18 cellular contexts compared by ENCODE assay signal in the genomic region with DNA sequence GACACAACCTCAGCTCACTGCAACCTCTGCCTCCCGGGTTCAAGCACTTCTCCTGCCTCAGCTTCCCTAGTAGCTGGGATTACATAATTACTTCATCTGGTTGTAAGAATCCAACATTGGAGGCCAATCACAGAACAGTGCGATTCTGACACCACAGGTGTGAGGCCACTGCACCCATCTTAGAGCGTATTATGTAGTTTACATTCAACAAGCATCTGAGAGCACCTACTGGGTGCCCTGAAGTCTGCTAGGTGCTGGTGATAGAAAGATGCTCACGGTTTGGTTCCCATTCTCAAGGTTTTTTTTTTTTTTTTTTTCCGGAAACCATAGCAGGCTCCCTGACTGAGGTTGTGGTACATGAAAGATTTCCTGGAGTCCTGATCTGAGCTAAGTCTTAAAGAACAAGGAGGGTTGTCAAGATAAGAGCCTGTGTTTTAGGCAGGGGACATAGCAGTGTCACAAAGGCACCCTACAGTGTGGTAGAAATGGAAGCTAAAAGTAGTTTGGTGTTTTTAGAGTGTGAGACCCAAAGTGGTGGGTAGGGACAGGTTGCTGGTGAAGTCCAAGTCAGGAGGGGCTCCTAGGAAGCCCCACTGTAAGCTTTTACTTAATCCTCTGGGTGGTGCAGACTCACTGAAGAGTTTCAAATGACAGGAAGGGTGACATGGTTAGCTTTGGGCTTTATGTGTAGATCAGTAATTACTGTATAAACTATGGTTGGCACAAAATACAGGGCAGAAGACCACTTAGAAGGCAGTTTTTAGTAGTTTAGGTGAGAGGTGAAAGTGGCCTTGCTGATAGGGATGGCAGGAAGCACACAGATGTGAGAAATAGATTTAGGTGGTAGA. TPM values are rescaled to one million over a fixed set of nuclear protein-coding genes. Genes with fewer than 3 reads are reported as not detected.
DNase-seq lines count a peak whose midpoint lies in the region; ATAC-seq, FAIRE-seq and TF ChIP-seq lines count a peak whose summit lies in the region.
"Had no signal": no experiment of that assay in that cellular context is flagged by ENCODE, and none has a peak within 500 bp of the region (broad histone marks: within the 10 kb centered on the region; RNA-seq: fewer than 3 reads in every experiment).

No MANE protein-coding gene starts in this region.

- TF ChIP-seq POLR2A in HepG2 (IDR thresholded peaks at IDR 0.05; ENCODE audit: insufficient read depth in 1 of 2, low read depth in 2 of 2, low read length in 2 of 2), result no peak
- TF ChIP-seq POLR2A in right lobe of liver (IDR thresholded peaks at IDR 0.05), result no peak

- FAIRE-seq in HepG2 (lab: Jason Lieb, UNC), result no peak
- FAIRE-seq in RCC 7860 (lab: Jason Lieb, UNC), result no peak
- FAIRE-seq: pancreas had no signal

- H3K36me3 Mint-ChIP-seq in T-helper 2 cell treated with Interferon-gamma antibody and Interleukin-4, amounts not matched to agents 5 μg/mL and 100 μg/mL, for 36 hours (ENCODE audit: low read depth), result peaks cover 61% of the 10 kb centered on the region
- H3K36me3 Mint-ChIP-seq in central memory CD8-positive, alpha-beta T cell (ENCODE audit: insufficient read depth), result peaks cover 40% of the 10 kb centered on the region

- no peak for TF ChIP-seq RAD21 in HepG2 (CRISPR knock-in tag; IDR thresholded peaks at IDR 0.05)

- POLR2A ChIA-PET in HepG2 (lab: Yijun Ruan, JAX), result interaction anchor here (1.5 kb wide), 1 partner anchor 98 kb away, joined by 3 read pairs; no protein-coding TSS in a partner anchor

- H3K4me3 Mint-ChIP-seq in T-helper 2 cell treated with Interferon-gamma antibody and Interleukin-4, amounts not matched to agents 5 μg/mL and 100 μg/mL, for 36 hours, result peak overlapping the region; percentile 72
- peak overlapping the region; percentile 24 for H3K4me3 Mint-ChIP-seq in central memory CD8-positive, alpha-beta T cell
- H3K4me3 Mint-ChIP-seq: stimulated activated memory B cell treated with anti-CD40 and anti-IgM and Interleukin-4, amounts not matched to agents 10 μg/mL and 1 μg/mL and 100 μg/mL, for 72 hours had no signal

- H3K4me1 Mint-ChIP-seq in T-helper 2 cell treated with Interferon-gamma antibody and Interleukin-4, amounts not matched to agents 5 μg/mL and 100 μg/mL, for 36 hours (ENCODE audit: low read depth), result peaks cover 40% of the 10 kb centered on the region
- H3K4me1 Mint-ChIP-seq in central memory CD8-positive, alpha-beta T cell, result peaks cover 29% of the 10 kb centered on the region

- BruUV-seq in HepG2 (replicated peaks; lab: Mats Ljungman, UMichigan), result TSS peak; percentile 40

- TF ChIP-seq CTCF in HepG2 (CRISPR knock-in tag; IDR thresholded peaks at IDR 0.05), result no peak
- no peak for TF ChIP-seq CTCF in right lobe of liver (IDR thresholded peaks at IDR 0.05)

- in situ Hi-C loops in HepG2 (cut with HindIII; ENCODE audit: extremely low pct_ligation_motif_present, low pct_unique_long_range_greater_than_20kb), result loop anchor here (5.0 kb wide), 1 partner anchor 101 kb away; no protein-coding TSS in a partner anchor

- H3K9me3 ChIP-seq in HepG2 (ENCODE audit: low read length) (no peaks in the 10 kb centered on the region), right lobe of liver (no peaks in the 10 kb centered on the region), MG63 (no peaks in the 10 kb centered on the region)
- H3K9me3 ChIP-seq: breast epithelium, pancreas, uterus had no signal

- H3K27ac Mint-ChIP-seq in T-helper 2 cell treated with Interferon-gamma antibody and Interleukin-4, amounts not matched to agents 5 μg/mL and 100 μg/mL, for 36 hours, result peak overlapping the region; percentile 87
- H3K27ac Mint-ChIP-seq in central memory CD8-positive, alpha-beta T cell (ENCODE audit: low read depth), result peak overlapping the region; percentile 52
- H3K27ac Mint-ChIP-seq: stimulated activated memory B cell treated with anti-CD40 and anti-IgM and Interleukin-4, amounts not matched to agents 10 μg/mL and 1 μg/mL and 100 μg/mL, for 72 hours had no signal

- no peaks in the 10 kb centered on the region for H3K9me3 Mint-ChIP-seq in T-helper 2 cell treated with Interferon-gamma antibody and Interleukin-4, amounts not matched to agents 5 μg/mL and 100 μg/mL, for 36 hours
- no peaks in the 10 kb centered on the region for H3K9me3 Mint-ChIP-seq in central memory CD8-positive, alpha-beta T cell
- H3K9me3 Mint-ChIP-seq: stimulated activated memory B cell treated with anti-CD40 and anti-IgM and Interleukin-4, amounts not matched to agents 10 μg/mL and 1 μg/mL and 100 μg/mL, for 72 hours had no signal

- H3K4me2 ChIP-seq in HepG2 (ENCODE audit: low read depth, low read length), result no peak overlapping the region
- H3K4me2 ChIP-seq: smooth muscle cell had no signal

- ATAC-seq in HepG2, result no peak
- ATAC-seq in right lobe of liver, result no peak
- ATAC-seq in central memory CD8-positive, alpha-beta T cell (replicated peaks; ENCODE audit: extremely low read depth, poor library complexity, severe bottlenecking), result peak; percentile 76
- ATAC-seq in HG02588 (IDR thresholded peaks at IDR 0.05; ENCODE audit: unreplicated experiment), result no peak
- ATAC-seq: left cardiac atrium; pancreas; stimulated activated memory B cell treated with anti-CD40 and anti-IgM and Interleukin-4, amounts not matched to agents 10 μg/mL and 1 μg/mL and 100 μg/mL, for 72 hours had no signal

- H3K27me3 Mint-ChIP-seq in T-helper 2 cell treated with Interferon-gamma antibody and Interleukin-4, amounts not matched to agents 5 μg/mL and 100 μg/mL, for 36 hours (ENCODE audit: low read depth), result no peaks in the 10 kb centered on the region
- H3K27me3 Mint-ChIP-seq in central memory CD8-positive, alpha-beta T cell, result no peaks in the 10 kb centered on the region
- H3K27me3 Mint-ChIP-seq: stimulated activated memory B cell treated with anti-CD40 and anti-IgM and Interleukin-4, amounts not matched to agents 10 μg/mL and 1 μg/mL and 100 μg/mL, for 72 hours had no signal

- H3K27me3 ChIP-seq in HepG2 (ENCODE audit: control insufficient read depth in 1 of 2, insufficient read depth in 2 of 2, low read length in 2 of 2), result no peaks in the 10 kb centered on the region
- no peaks in the 10 kb centered on the region for H3K27me3 ChIP-seq in right lobe of liver
- no peaks in the 10 kb centered on the region for H3K27me3 ChIP-seq in MG63
- H3K27me3 ChIP-seq: breast epithelium, pancreas, uterus had no signal

- H2AFZ ChIP-seq in HepG2 (ENCODE audit: low read length), result no peak overlapping the region

- intact Hi-C loops in HepG2 (cut with micrococcal nuclease; ENCODE audit: unreplicated experiment), result loop anchor here (5.0 kb wide), 1 partner anchor 96 kb away; no protein-coding TSS in a partner anchor
- intact Hi-C loops in right lobe of liver (cut with DNase I), result loop anchor here (5.0 to 10.0 kb wide), 2 partner anchors 99 to 101 kb away; no protein-coding TSS in a partner anchor

- H3K36me3 ChIP-seq in HepG2 (replicated peaks in 1 of 2; ENCODE audit: control insufficient read depth in 1 of 2, insufficient read depth in 2 of 2, low read length in 2 of 2), result peaks cover 28 to 79% of the 10 kb centered on the region in 2 experiments
- peaks cover 3 to 43% (median 15%) of the 10 kb centered on the region in 4 donors for H3K36me3 ChIP-seq in right lobe of liver
- peaks cover 89% of the 10 kb centered on the region for H3K36me3 ChIP-seq in MG63
- H3K36me3 ChIP-seq: breast epithelium, uterus had no signal

- H3K27ac ChIP-seq in HepG2 (ENCODE audit: extremely low read length, insufficient read depth, low read length) (no peak overlapping the region), right lobe of liver (no peak overlapping the region)
- H3K27ac ChIP-seq: breast epithelium, pancreas, uterus had no signal

- WGBS in HepG2 (ENCODE audit: low lambda C conversion rate), result 100% methylated on average over 5 of the region's 5 CpGs
- WGBS in right lobe of liver (ENCODE audit: insufficient coverage, low coverage, low lambda C conversion rate, missing lambda C conversion rate), result 77% methylated on average over 4 of the region's 5 CpGs

- no peak for DNase-seq in HepG2 (ENCODE audit: low spot score)
- DNase-seq in right lobe of liver, result no peak
- DNase-seq in T-helper 2 cell treated with Interferon-gamma antibody and Interleukin-4, amounts not matched to agents 5 μg/mL and 100 μg/mL, for 36 hours (ENCODE audit: low spot score), result no peak
- no peak for DNase-seq in central memory CD8-positive, alpha-beta T cell (ENCODE audit: low spot score in 2 of 2)
- no peak for DNase-seq in RCC 7860 (ENCODE audit: low spot score)
- no peak for DNase-seq in NCI-H1105 treated with DMSO at 0.1 percent for 48 hours (lab: John Stamatoyannopoulos, UW)
- no peak for DNase-seq in MG63
- DNase-seq: effector CD8-positive, alpha-beta T cell; left cardiac atrium; NCI-H187; NCI-H446 treated with DMSO at 0.1 percent for 48 hours; pancreas; SHP77; uterus had no signal

- H3K9ac ChIP-seq in HepG2 (ENCODE audit: insufficient read depth, low read depth, low read length), result no peak overlapping the region

- H3K4me3 ChIP-seq in HepG2 (replicated peaks in 1 of 3; ENCODE audit: insufficient read depth in 1 of 3, low read depth in 2 of 3, low read length in 3 of 3), result no peak overlapping the region
- no peak overlapping the region for H3K4me3 ChIP-seq in right lobe of liver
- no peak overlapping the region for H3K4me3 ChIP-seq in MG63
- H3K4me3 ChIP-seq: breast epithelium, pancreas, smooth muscle cell, uterus had no signal

- peaks cover 32% of the 10 kb centered on the region for H3K79me2 ChIP-seq in HepG2 (ENCODE audit: insufficient read depth, low read length)

- TF ChIP-seq EP300 in HepG2 (IDR thresholded peaks at IDR 0.05; ENCODE audit: low read depth in 2 of 2, low read length in 2 of 2) (no peak), HepG2 (CRISPR knock-in tag; IDR thresholded peaks at IDR 0.05; ENCODE audit: borderline replicate concordance) (no peak)

- H3K4me1 ChIP-seq in HepG2 (ENCODE audit: insufficient read depth, low read length) (no peaks in the 10 kb centered on the region), right lobe of liver (no peaks in the 10 kb centered on the region)
- H3K4me1 ChIP-seq: breast epithelium, pancreas, uterus had no signal

- H4K20me1 ChIP-seq in HepG2 (ENCODE audit: insufficient read depth, low read length), result peaks cover 5% of the 10 kb centered on the region; the same call in 1 of the 2 replicates

- CTCF ChIA-PET in HepG2 (lab: Yijun Ruan, JAX; ENCODE audit: low intra/inter-chr PET ratio, low total read pairs), result no interaction called here

RNA-seq across cellular contexts. Expression of a gene that starts 15.2 kb away (rescaled TPM):
- total RNA-seq in HepG2 (2016; rRNA removed; fragmentation: Illumina TruSeq; extraction: Trizol) (197 and 250 TPM in 2 replicates), right lobe of liver (10 to 100 TPM; 18.8 to 33.2 (median 26.7) TPM)
- 27.4 and 28.3 TPM in 2 replicates for total RNA-seq in HepG2 (2016; cell fraction: cytosol; rRNA removed; fragmentation: Illumina TruSeq; extraction: Trizol; ENCODE audit: low read depth)
- total RNA-seq in HepG2 (2016; cell fraction: insoluble cytoplasmic fraction; rRNA removed; fragmentation: Illumina TruSeq; extraction: Trizol), result 203 and 249 TPM in 2 replicates
- total RNA-seq in HepG2 (2016; cell fraction: membrane; rRNA removed; fragmentation: Illumina TruSeq; extraction: Trizol), result 68.8 and 71.8 TPM in 2 replicates
- 79.5 and 90.1 TPM in 2 replicates for total RNA-seq in HepG2 (2016; cell fraction: nucleus; rRNA removed; fragmentation: Illumina TruSeq; extraction: Trizol)
- 73.2 and 87.6 TPM in 2 replicates for polyA plus RNA-seq in HepG2 (2011; rRNA removed)
- 88.2 and 89.6 TPM in 2 replicates for polyA plus RNA-seq in HepG2 (2011; cell fraction: cytosol; rRNA removed)
- polyA plus RNA-seq in HepG2 (2011; cell fraction: nucleus; rRNA removed), result 26.8 and 31.7 TPM in 2 replicates
- polyA plus RNA-seq in HepG2 (2012), result 92.3 and 105 TPM in 2 replicates
- 24.4 and 24.9 TPM in 2 replicates for polyA plus RNA-seq in HepG2 (2016; cell fraction: cytosol; fragmentation: Illumina TruSeq; extraction: Trizol; ENCODE audit: low read depth)
- polyA plus RNA-seq in HepG2 (2016; cell fraction: insoluble cytoplasmic fraction; fragmentation: Illumina TruSeq; extraction: Trizol; ENCODE audit: low read depth), result 266 and 269 TPM in 2 replicates
- polyA plus RNA-seq in HepG2 (2016; cell fraction: membrane; fragmentation: Illumina TruSeq; extraction: Trizol; ENCODE audit: low read depth), result 52.5 and 52.7 TPM in 2 replicates
- 107 and 114 TPM in 2 replicates for polyA plus RNA-seq in HepG2 (2016; cell fraction: nucleus; fragmentation: Illumina TruSeq; extraction: Trizol; ENCODE audit: insufficient read depth, low read depth)
- 68.8 and 79.3 TPM in 2 replicates for polyA minus RNA-seq in HepG2 (2011; rRNA and poly(A)+ RNA removed; ENCODE audit: low replicate concordance)
- polyA minus RNA-seq in HepG2 (2011; cell fraction: cytosol; rRNA and poly(A)+ RNA removed), result 36.7 and 40.2 TPM in 2 replicates
- polyA minus RNA-seq in HepG2 (2011; cell fraction: nucleus; rRNA and poly(A)+ RNA removed), result 15.1 and 20.1 TPM in 2 replicates
- total RNA-seq in MG63 (2014; rRNA removed; shearing (Covaris generic); ENCODE audit: low replicate concordance), result 389 and 411 TPM in 2 replicates

RNA-seq across cellular contexts. Expression of a gene that starts 32.3 kb away (rescaled TPM):
- 10.7 and 11.2 TPM in 2 replicates for total RNA-seq in HepG2 (2016; rRNA removed; fragmentation: Illumina TruSeq; extraction: Trizol)
- 1.5 and 1.6 TPM in 2 replicates for total RNA-seq in HepG2 (2016; cell fraction: cytosol; rRNA removed; fragmentation: Illumina TruSeq; extraction: Trizol; ENCODE audit: low read depth)
- 9.3 and 12.3 TPM in 2 replicates for total RNA-seq in HepG2 (2016; cell fraction: insoluble cytoplasmic fraction; rRNA removed; fragmentation: Illumina TruSeq; extraction: Trizol)
- total RNA-seq in HepG2 (2016; cell fraction: membrane; rRNA removed; fragmentation: Illumina TruSeq; extraction: Trizol), result 5.3 and 5.7 TPM in 2 replicates
- total RNA-seq in HepG2 (2016; cell fraction: nucleus; rRNA removed; fragmentation: Illumina TruSeq; extraction: Trizol), result 13.6 and 15.3 TPM in 2 replicates
- polyA plus RNA-seq in HepG2 (2011; rRNA removed), result 1.8 and 2.7 TPM in 2 replicates
- polyA plus RNA-seq in HepG2 (2011; cell fraction: cytosol; rRNA removed), result 1.0 and 1.3 TPM in 2 replicates
- 6.8 and 8.8 TPM in 2 replicates for polyA plus RNA-seq in HepG2 (2011; cell fraction: nucleus; rRNA removed)
- 9.4 and 14.6 TPM in 2 replicates for polyA plus RNA-seq in HepG2 (2012)
- 0.51 and 0.61 TPM in 2 replicates for polyA plus RNA-seq in HepG2 (2016; cell fraction: cytosol; fragmentation: Illumina TruSeq; extraction: Trizol; ENCODE audit: low read depth)
- polyA plus RNA-seq in HepG2 (2016; cell fraction: insoluble cytoplasmic fraction; fragmentation: Illumina TruSeq; extraction: Trizol; ENCODE audit: low read depth), result 9.8 and 11.1 TPM in 2 replicates
- 1.3 and 1.9 TPM in 2 replicates for polyA plus RNA-seq in HepG2 (2016; cell fraction: membrane; fragmentation: Illumina TruSeq; extraction: Trizol; ENCODE audit: low read depth)
- 27.0 and 29.7 TPM in 2 replicates for polyA plus RNA-seq in HepG2 (2016; cell fraction: nucleus; fragmentation: Illumina TruSeq; extraction: Trizol; ENCODE audit: insufficient read depth, low read depth)
- 7.1 and 12.2 TPM in 2 replicates for polyA minus RNA-seq in HepG2 (2011; rRNA and poly(A)+ RNA removed; ENCODE audit: low replicate concordance)
- polyA minus RNA-seq in HepG2 (2011; cell fraction: cytosol; rRNA and poly(A)+ RNA removed), result 4.8 and 6.7 TPM in 2 replicates
- polyA minus RNA-seq in HepG2 (2011; cell fraction: nucleus; rRNA and poly(A)+ RNA removed), result 7.2 and 8.1 TPM in 2 replicates
- total RNA-seq in right lobe of liver, result 10 to 100 TPM in 4 of 6 experiments, 1 to 10 TPM in 2; 8.3 to 19.1 (median 15.1) TPM
- 8.2 and 25.2 TPM in 2 replicates for total RNA-seq in MG63 (2014; rRNA removed; shearing (Covaris generic); ENCODE audit: low replicate concordance)
